In genomic region chr6:30013296-30013922, GRCh38 we compare ENCODE assay signal across 8 cellular contexts. TPM values are rescaled to one million over a fixed set of nuclear protein-coding genes. Genes with fewer than 3 reads are reported as not detected.
DNase-seq lines count a peak whose midpoint lies in the region; ATAC-seq, FAIRE-seq and TF ChIP-seq lines count a peak whose summit lies in the region.

No MANE protein-coding gene starts in this region.

- no peaks in the 10 kb centered on the region for H3K9me3 Mint-ChIP-seq in activated CD8-positive, alpha-beta T cell treated with anti-CD3 and anti-CD28 coated beads, Interleukin-2, amount 10 ng/mL, durations not matched to agents 7 days and 5 days (ENCODE audit: insufficient read depth)

- FAIRE-seq in small intestine (lab: Jason Lieb, UNC) = no peak

- H3K4me3 ChIP-seq in IMR-90 (ENCODE audit: insufficient read depth, low read depth, low read length) = no peak overlapping the region
- H3K4me3 ChIP-seq in gastroesophageal sphincter = no peak overlapping the region
- no peak overlapping the region for H3K4me3 ChIP-seq in small intestine (ENCODE audit: low read depth in 1 of 2, low read length in 2 of 2)

- H3K18ac ChIP-seq in IMR-90 (ENCODE audit: low read depth, low read length) = no peak overlapping the region

- H3K4me2 ChIP-seq in IMR-90 (ENCODE audit: low read depth, low read length) = no peak overlapping the region

- POLR2A ChIA-PET in IMR-90 (lab: Charles Lee; ENCODE audit: unreplicated experiment) = no interaction called here
- POLR2A ChIA-PET in activated CD8-positive, alpha-beta T cell treated with anti-CD3 and anti-CD28 coated beads, Interleukin-2, amount 10 ng/mL, durations not matched to agents 7 days and 5 days (lab: Charles Lee) = no interaction called here

- in situ Hi-C loops in IMR-90 (cut with MboI; ENCODE audit: low sequenced_read_pairs) = loop anchor here (25.0 kb wide), 1 partner anchor 276 kb away; no protein-coding TSS in a partner anchor

- no peak for TF ChIP-seq EP300 in gastroesophageal sphincter (IDR thresholded peaks at IDR 0.05)

- H3K9me3 ChIP-seq in IMR-90 (ENCODE audit: control insufficient read depth, insufficient read depth, low read length) (no peaks in the 10 kb centered on the region), gastroesophageal sphincter (no peaks in the 10 kb centered on the region), small intestine (ENCODE audit: control insufficient read depth, low read depth) (no peaks in the 10 kb centered on the region)

- no peak overlapping the region for H2BK5ac ChIP-seq in IMR-90 (ENCODE audit: low read depth, low read length, poor library complexity, severe bottlenecking)

- H2AK5ac ChIP-seq in IMR-90 (ENCODE audit: low read depth, low read length) = no peak overlapping the region

- TF ChIP-seq CTCF in IMR-90 (conservative IDR thresholded peaks at IDR 0.05; ENCODE audit: low read depth, low read length) (peak; percentile 70), gastroesophageal sphincter (IDR thresholded peaks at IDR 0.05) (peak; percentile 34 to 90 (median 70))

- DNase-seq in D341Med (ENCODE audit: low spot score) (peak; percentile 64), IMR-90 (no peak), small intestine (peak; percentile 32), NCI-H345 treated with DMSO at 0.1 percent for 48 hours (lab: John Stamatoyannopoulos, UW; ENCODE audit: unreplicated experiment) (no peak), DMS79 (lab: John Stamatoyannopoulos, UW) (no peak)
- DNase-seq in activated CD8-positive, alpha-beta T cell treated with anti-CD3 and anti-CD28 coated beads, Interleukin-2, amount 10 ng/mL, durations not matched to agents 7 days and 5 days = no peak

- no peak overlapping the region for H4K5ac ChIP-seq in IMR-90 (ENCODE audit: low read depth, low read length)

- CTCF ChIA-PET in IMR-90 (lab: Yijun Ruan, JAX) = interaction anchor here (0.7 to 2.8 kb wide), 3 partner anchors 11 to 210 kb away, joined by 3 to 12 read pairs (median 3); no protein-coding TSS in a partner anchor
- CTCF ChIA-PET in activated CD8-positive, alpha-beta T cell treated with anti-CD3 and anti-CD28 coated beads, Interleukin-2, amount 10 ng/mL, durations not matched to agents 7 days and 5 days (lab: Charles Lee) = interaction anchor here (1.0 to 3.2 kb wide), 14 partner anchors 11 to 364 kb away, joined by 3 to 36 read pairs (median 4); partner anchors contain the start of gene PPP1R11

- H3K79me1 ChIP-seq in IMR-90 (ENCODE audit: low read depth in 1 of 2, low read length in 2 of 2) = no peaks in the 10 kb centered on the region

- H3K56ac ChIP-seq in IMR-90 (ENCODE audit: extremely low read depth, insufficient read depth, low read length) = no peak overlapping the region

- H3K4me1 ChIP-seq in IMR-90 (ENCODE audit: control insufficient read depth, insufficient read depth, low read length) = no peaks in the 10 kb centered on the region
- no peaks in the 10 kb centered on the region for H3K4me1 ChIP-seq in gastroesophageal sphincter
- H3K4me1 ChIP-seq in small intestine (ENCODE audit: control insufficient read depth in 2 of 2, insufficient read depth in 1 of 2, low read depth in 1 of 2, low read length in 1 of 2) = no peaks in the 10 kb centered on the region

- ATAC-seq in IMR-90 (ENCODE audit: low read depth) (peak; percentile 64; the same call in 1 of the 2 replicates), gastroesophageal sphincter (peak; percentile 10), HG02588 (IDR thresholded peaks at IDR 0.05; ENCODE audit: unreplicated experiment) (no peak)
- peak; percentile 65 for ATAC-seq in activated CD8-positive, alpha-beta T cell treated with anti-CD3 and anti-CD28 coated beads, Interleukin-2, amount 10 ng/mL, durations not matched to agents 7 days and 5 days

- no peak overlapping the region for H2AFZ ChIP-seq in IMR-90 (replicated peaks; ENCODE audit: low read length, poor library complexity)

- no peak overlapping the region for H3K23ac ChIP-seq in IMR-90 (ENCODE audit: low read depth, low read length)

- dilution Hi-C loops in IMR-90 (cut with HindIII; ENCODE audit: low sequenced_read_pairs, unreplicated experiment) = no loop called here

- H2BK15ac ChIP-seq in IMR-90 (ENCODE audit: low read depth, low read length) = no peak overlapping the region

- no peak overlapping the region for H3K27ac ChIP-seq in IMR-90 (ENCODE audit: insufficient read depth, low read length)
- H3K27ac ChIP-seq in gastroesophageal sphincter = no peak overlapping the region
- no peak overlapping the region for H3K27ac ChIP-seq in small intestine (ENCODE audit: low read depth in 1 of 2, low read length in 1 of 2)

- no peaks in the 10 kb centered on the region for H3K27me3 Mint-ChIP-seq in activated CD8-positive, alpha-beta T cell treated with anti-CD3 and anti-CD28 coated beads, Interleukin-2, amount 10 ng/mL, durations not matched to agents 7 days and 5 days (ENCODE audit: low read depth)

- H4K20me1 ChIP-seq in IMR-90 (ENCODE audit: insufficient read depth, low read length) = no peaks in the 10 kb centered on the region

- peak; percentile 83 for TF ChIP-seq RAD21 in IMR-90 (IDR thresholded peaks at IDR 0.05; ENCODE audit: low read length)

- H3K36me3 Mint-ChIP-seq in activated CD8-positive, alpha-beta T cell treated with anti-CD3 and anti-CD28 coated beads, Interleukin-2, amount 10 ng/mL, durations not matched to agents 7 days and 5 days (ENCODE audit: low read depth) = peaks cover 2% of the 10 kb centered on the region

- no peak overlapping the region for H3K4me3 Mint-ChIP-seq in activated CD8-positive, alpha-beta T cell treated with anti-CD3 and anti-CD28 coated beads, Interleukin-2, amount 10 ng/mL, durations not matched to agents 7 days and 5 days

- no peaks in the 10 kb centered on the region for H3K9me1 ChIP-seq in IMR-90 (ENCODE audit: insufficient read depth, low read length)

- no peaks in the 10 kb centered on the region for H3K4me1 Mint-ChIP-seq in activated CD8-positive, alpha-beta T cell treated with anti-CD3 and anti-CD28 coated beads, Interleukin-2, amount 10 ng/mL, durations not matched to agents 7 days and 5 days (ENCODE audit: low read depth)

- no peak overlapping the region for H3K27ac Mint-ChIP-seq in activated CD8-positive, alpha-beta T cell treated with anti-CD3 and anti-CD28 coated beads, Interleukin-2, amount 10 ng/mL, durations not matched to agents 7 days and 5 days

- H3K9ac ChIP-seq in IMR-90 (ENCODE audit: low read depth, low read length) = no peak overlapping the region

- H2BK120ac ChIP-seq in IMR-90 (ENCODE audit: low read depth, low read length) = no peak overlapping the region

- no peak overlapping the region for H3K4ac ChIP-seq in IMR-90 (ENCODE audit: low read depth, low read length)

- intact Hi-C loops in IMR-90 (cut with micrococcal nuclease) = loop anchor here (1.0 to 2.0 kb wide), 2 partner anchors 165 to 309 kb away; no protein-coding TSS in a partner anchor

- no peak overlapping the region for H2BK20ac ChIP-seq in IMR-90 (ENCODE audit: low read depth, low read length)

- no CpG with 5 or more reads among the region's 13 CpGs for WGBS in IMR-90 (ENCODE audit: extremely low coverage in 2 of 2, insufficient read length in 1 of 2), 2 experiments
- WGBS in gastroesophageal sphincter (ENCODE audit: low coverage in 1 of 2), 2 donors = 33 to 54% methylated on average over 4 to 8 of the region's 13 CpGs
- WGBS in small intestine, 3 donors = 52 to 64% (median 61%) methylated on average over 13 of the region's 13 CpGs

- H4K8ac ChIP-seq in IMR-90 (ENCODE audit: low read depth in 2 of 2, low read length in 2 of 2) = no peak overlapping the region

- no peak overlapping the region for H3K14ac ChIP-seq in IMR-90 (replicated peaks; ENCODE audit: low read depth, low read length)

- TF ChIP-seq POLR2A in IMR-90 (IDR thresholded peaks at IDR 0.05; ENCODE audit: low read depth, low read length) = no peak
- no peak for TF ChIP-seq POLR2A in gastroesophageal sphincter (IDR thresholded peaks at IDR 0.05)

- H2AK9ac ChIP-seq in IMR-90 (replicated peaks; ENCODE audit: low read depth, low read length, poor library complexity) = no peak overlapping the region

- no TSS peak for BruUV-seq in IMR-90 (replicated peaks; lab: Mats Ljungman, UMichigan)

- H3K36me3 ChIP-seq in IMR-90 (ENCODE audit: control insufficient read depth, insufficient read depth, low read length) (no peaks in the 10 kb centered on the region), gastroesophageal sphincter (peaks cover 0 to 15% of the 10 kb centered on the region in 2 donors), small intestine (ENCODE audit: control insufficient read depth in 2 of 2, insufficient read depth in 2 of 2, low read length in 2 of 2) (no peaks in the 10 kb centered on the region)

- H3K27me3 ChIP-seq in IMR-90 (ENCODE audit: control insufficient read depth, insufficient read depth, low read length) (peaks cover 4% of the 10 kb centered on the region), gastroesophageal sphincter (peaks cover 22% of the 10 kb centered on the region), small intestine (ENCODE audit: control insufficient read depth in 2 of 2, insufficient read depth in 2 of 2, low read length in 2 of 2) (no peaks in the 10 kb centered on the region)

- no peak overlapping the region for H4K91ac ChIP-seq in IMR-90 (ENCODE audit: insufficient read depth, low read depth, low read length)

TF ChIP-seq in IMR-90, 13 proteins besides CTCF, POLR2A, EP300 and RAD21:
- no peak for TF ChIP-seq MAZ (IDR thresholded peaks at IDR 0.05; ENCODE audit: borderline replicate concordance, low read depth, low read length)
- TF ChIP-seq SMC3 (IDR thresholded peaks at IDR 0.05; ENCODE audit: low read depth, low read length) = peak; percentile 90

RNA-seq across cellular contexts. Expression of gene POLR1H, which starts 47.7 kb away (rescaled TPM):
- total RNA-seq in IMR-90 (2012; rRNA removed) (34.6 and 35.0 TPM in 2 replicates), gastroesophageal sphincter (10 to 100 TPM; 11.6 to 28.8 (median 20.0) TPM)
- polyA plus RNA-seq in IMR-90 (2012; rRNA removed) (24.6 and 25.5 TPM in 2 replicates), small intestine (10 to 100 TPM; 42.7 to 78.4 (median 57.5) TPM)
- 36.5 and 36.8 TPM in 2 replicates for polyA plus RNA-seq in IMR-90 (2012; cell fraction: cytosol; rRNA removed)
- 18.3 and 22.1 TPM in 2 replicates for polyA plus RNA-seq in IMR-90 (2012; cell fraction: nucleus; rRNA removed; ENCODE audit: low replicate concordance)
- 10 to 100 TPM; 52.3 to 60.4 TPM for total RNA-seq in activated CD8-positive, alpha-beta T cell treated with anti-CD3 and anti-CD28 coated beads, Interleukin-2, amount 10 ng/mL, durations not matched to agents 7 days and 5 days

RNA-seq across cellular contexts. Expression of gene PPP1R11, which starts 53.6 kb away (rescaled TPM):
- total RNA-seq in IMR-90 (2012; rRNA removed) (15.6 and 16.7 TPM in 2 replicates), gastroesophageal sphincter (10 to 100 TPM; 49.4 to 63.1 (median 57.5) TPM)
- polyA plus RNA-seq in IMR-90 (2012; rRNA removed) (44.6 and 46.0 TPM in 2 replicates), small intestine (100 to 1,000 TPM in 2 of 3 donors, 10 to 100 TPM in 1; 71.8 to 111 (median 108) TPM)
- polyA plus RNA-seq in IMR-90 (2012; cell fraction: cytosol; rRNA removed) = 24.8 and 30.0 TPM in 2 replicates
- polyA plus RNA-seq in IMR-90 (2012; cell fraction: nucleus; rRNA removed; ENCODE audit: low replicate concordance) = 10.6 and 40.6 TPM in 2 replicates
- total RNA-seq in activated CD8-positive, alpha-beta T cell treated with anti-CD3 and anti-CD28 coated beads, Interleukin-2, amount 10 ng/mL, durations not matched to agents 7 days and 5 days = 10 to 100 TPM; 48.1 to 50.3 TPM

Comparison
In these comparisons a context has a peak if more than half of its experiments do, and no peak if none do; other contexts are left out.
1. DNase-seq: peak in D341Med (single experiment) and small intestine (single experiment); none in IMR-90 (single experiment), activated CD8-positive, alpha-beta T cell treated with anti-CD3 and anti-CD28 coated beads, Interleukin-2, amount 10 ng/mL, durations not matched to agents 7 days and 5 days (single experiment), NCI-H345 treated with DMSO at 0.1 percent for 48 hours (single experiment) and DMS79 (single experiment).